In the genomic region with DNA sequence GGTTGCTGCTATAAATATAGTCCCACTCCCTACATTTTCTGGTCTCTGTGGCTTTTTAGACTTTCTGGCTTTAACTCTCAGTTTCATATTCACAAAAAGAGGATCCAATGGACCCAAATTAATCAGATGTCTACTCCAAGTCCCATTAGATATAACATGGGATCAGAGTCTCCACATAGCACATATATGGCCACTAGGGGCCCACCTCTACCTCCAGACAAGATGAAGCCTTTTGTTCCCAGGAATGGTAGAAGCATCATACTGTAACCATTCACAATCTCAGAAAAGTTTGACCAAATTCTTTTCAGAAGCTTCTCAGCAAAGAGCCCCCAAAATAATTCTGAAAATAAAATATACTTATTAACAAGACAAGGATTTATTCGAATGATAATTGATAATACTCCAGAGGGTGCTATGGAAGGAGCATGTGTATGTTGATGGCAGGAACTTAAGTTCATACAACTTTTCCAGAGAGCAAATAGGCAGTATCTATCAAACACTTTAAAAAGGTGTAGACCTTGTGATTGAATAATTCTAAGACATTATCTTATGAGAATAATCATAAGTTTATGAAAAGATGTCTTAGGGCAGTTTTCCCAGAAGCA, we compare ENCODE assay signal across 1 cellular context.
TF ChIP-seq lines count a peak whose summit lies in the region.

No MANE protein-coding gene starts in this region.

TF ChIP-seq in GM23338, 12 proteins besides CTCF, POLR2A, EP300 and RAD21 (continued from another document):
- TF ChIP-seq, protein P1, sequence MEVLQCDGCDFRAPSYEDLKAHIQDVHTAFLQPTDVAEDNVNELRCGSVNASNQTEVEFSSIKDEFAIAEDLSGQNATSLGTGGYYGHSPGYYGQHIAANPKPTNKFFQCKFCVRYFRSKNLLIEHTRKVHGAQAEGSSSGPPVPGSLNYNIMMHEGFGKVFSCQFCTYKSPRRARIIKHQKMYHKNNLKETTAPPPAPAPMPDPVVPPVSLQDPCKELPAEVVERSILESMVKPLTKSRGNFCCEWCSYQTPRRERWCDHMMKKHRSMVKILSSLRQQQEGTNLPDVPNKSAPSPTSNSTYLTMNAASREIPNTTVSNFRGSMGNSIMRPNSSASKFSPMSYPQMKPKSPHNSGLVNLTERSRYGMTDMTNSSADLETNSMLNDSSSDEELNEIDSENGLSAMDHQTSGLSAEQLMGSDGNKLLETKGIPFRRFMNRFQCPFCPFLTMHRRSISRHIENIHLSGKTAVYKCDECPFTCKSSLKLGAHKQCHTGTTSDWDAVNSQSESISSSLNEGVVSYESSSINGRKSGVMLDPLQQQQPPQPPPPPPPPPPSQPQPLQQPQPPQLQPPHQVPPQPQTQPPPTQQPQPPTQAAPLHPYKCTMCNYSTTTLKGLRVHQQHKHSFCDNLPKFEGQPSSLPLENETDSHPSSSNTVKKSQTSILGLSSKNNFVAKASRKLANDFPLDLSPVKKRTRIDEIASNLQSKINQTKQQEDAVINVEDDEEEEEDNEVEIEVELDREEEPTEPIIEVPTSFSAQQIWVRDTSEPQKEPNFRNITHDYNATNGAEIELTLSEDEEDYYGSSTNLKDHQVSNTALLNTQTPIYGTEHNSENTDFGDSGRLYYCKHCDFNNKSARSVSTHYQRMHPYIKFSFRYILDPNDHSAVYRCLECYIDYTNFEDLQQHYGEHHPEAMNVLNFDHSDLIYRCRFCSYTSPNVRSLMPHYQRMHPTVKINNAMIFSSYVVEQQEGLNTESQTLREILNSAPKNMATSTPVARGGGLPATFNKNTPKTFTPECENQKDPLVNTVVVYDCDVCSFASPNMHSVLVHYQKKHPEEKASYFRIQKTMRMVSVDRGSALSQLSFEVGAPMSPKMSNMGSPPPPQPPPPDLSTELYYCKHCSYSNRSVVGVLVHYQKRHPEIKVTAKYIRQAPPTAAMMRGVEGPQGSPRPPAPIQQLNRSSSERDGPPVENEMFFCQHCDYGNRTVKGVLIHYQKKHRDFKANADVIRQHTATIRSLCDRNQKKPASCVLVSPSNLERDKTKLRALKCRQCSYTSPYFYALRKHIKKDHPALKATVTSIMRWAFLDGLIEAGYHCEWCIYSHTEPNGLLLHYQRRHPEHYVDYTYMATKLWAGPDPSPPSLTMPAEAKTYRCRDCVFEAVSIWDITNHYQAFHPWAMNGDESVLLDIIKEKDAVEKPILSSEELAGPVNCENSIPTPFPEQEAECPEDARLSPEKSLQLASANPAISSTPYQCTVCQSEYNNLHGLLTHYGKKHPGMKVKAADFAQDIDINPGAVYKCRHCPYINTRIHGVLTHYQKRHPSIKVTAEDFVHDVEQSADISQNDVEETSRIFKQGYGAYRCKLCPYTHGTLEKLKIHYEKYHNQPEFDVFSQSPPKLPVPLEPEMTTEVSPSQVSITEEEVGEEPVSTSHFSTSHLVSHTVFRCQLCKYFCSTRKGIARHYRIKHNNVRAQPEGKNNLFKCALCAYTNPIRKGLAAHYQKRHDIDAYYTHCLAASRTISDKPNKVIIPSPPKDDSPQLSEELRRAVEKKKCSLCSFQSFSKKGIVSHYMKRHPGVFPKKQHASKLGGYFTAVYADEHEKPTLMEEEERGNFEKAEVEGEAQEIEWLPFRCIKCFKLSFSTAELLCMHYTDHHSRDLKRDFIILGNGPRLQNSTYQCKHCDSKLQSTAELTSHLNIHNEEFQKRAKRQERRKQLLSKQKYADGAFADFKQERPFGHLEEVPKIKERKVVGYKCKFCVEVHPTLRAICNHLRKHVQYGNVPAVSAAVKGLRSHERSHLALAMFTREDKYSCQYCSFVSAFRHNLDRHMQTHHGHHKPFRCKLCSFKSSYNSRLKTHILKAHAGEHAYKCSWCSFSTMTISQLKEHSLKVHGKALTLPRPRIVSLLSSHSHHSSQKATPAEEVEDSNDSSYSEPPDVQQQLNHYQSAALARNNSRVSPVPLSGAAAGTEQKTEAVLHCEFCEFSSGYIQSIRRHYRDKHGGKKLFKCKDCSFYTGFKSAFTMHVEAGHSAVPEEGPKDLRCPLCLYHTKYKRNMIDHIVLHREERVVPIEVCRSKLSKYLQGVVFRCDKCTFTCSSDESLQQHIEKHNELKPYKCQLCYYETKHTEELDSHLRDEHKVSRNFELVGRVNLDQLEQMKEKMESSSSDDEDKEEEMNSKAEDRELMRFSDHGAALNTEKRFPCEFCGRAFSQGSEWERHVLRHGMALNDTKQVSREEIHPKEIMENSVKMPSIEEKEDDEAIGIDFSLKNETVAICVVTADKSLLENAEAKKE (CRISPR knock-in tag; IDR thresholded peaks at IDR 0.05): no peak
